Comparison of ENCODE assay signal across 8 cellular contexts in genomic region chr14:53306267-53306721, GRCh38.
DNase-seq lines count a peak whose midpoint lies in the region; ATAC-seq and TF ChIP-seq lines count a peak whose summit lies in the region.

No MANE protein-coding gene starts in this region.

- no peaks in the 10 kb centered on the region for H3K79me2 ChIP-seq in PC-3 (ENCODE audit: low read length)

- DNase-seq in DMS 273 treated with DMSO at 0.1 percent for 48 hours (lab: John Stamatoyannopoulos, UW) = peak; percentile 7
- DNase-seq in HT-29 (ENCODE audit: low spot score) = peak; percentile 45
- DNase-seq in PC-3 = peak; percentile 69
- DNase-seq in glomerular endothelial cell (ENCODE audit: extremely low read depth, low read depth, low spot score) = peak; percentile 10
- peak; percentile 68 to 86 (median 82) for DNase-seq in ovary
- no peak for DNase-seq in vagina (ENCODE audit: extremely low spot score in 2 of 2)

- H3K4me1 ChIP-seq in PC-3 (ENCODE audit: insufficient read depth, low read length) (peaks cover 8% of the 10 kb centered on the region; the same call in 1 of the 2 replicates), ovary (ENCODE audit: insufficient read depth) (peaks cover 15% of the 10 kb centered on the region), vagina (peaks cover 12% of the 10 kb centered on the region)

- no peaks in the 10 kb centered on the region for H3K36me3 ChIP-seq in PC-3 (ENCODE audit: low read depth, low read length)
- no peaks in the 10 kb centered on the region for H3K36me3 ChIP-seq in ovary
- no peaks in the 10 kb centered on the region for H3K36me3 ChIP-seq in vagina

- H3K4me3 ChIP-seq in PC-3 (ENCODE audit: low read length) (peak overlapping the region; percentile 86), ovary (peak overlapping the region; percentile 21), vagina (peak overlapping the region; percentile 30 to 32)

- H3K4me2 ChIP-seq in PC-3 (ENCODE audit: low read length) = peak overlapping the region; percentile 92

- H3F3A ChIP-seq in PC-3 (ENCODE audit: low read length, unreplicated experiment) = no peaks in the 10 kb centered on the region

- H3K9me3 ChIP-seq in PC-3 (ENCODE audit: low read length) (0 out of 2 replicates have a peak, but pooled peaks cover 4% of the 10 kb centered on the region), ovary (no peaks in the 10 kb centered on the region), vagina (no peaks in the 10 kb centered on the region)

- H3K4me1 Mint-ChIP-seq in activated naive CD8-positive, alpha-beta T cell (ENCODE audit: low read depth) = peaks cover 6% of the 10 kb centered on the region

- H3K36me3 Mint-ChIP-seq in activated naive CD8-positive, alpha-beta T cell = peaks cover 6% of the 10 kb centered on the region

- H3K27me3 ChIP-seq in PC-3 (ENCODE audit: low read length) (no peaks in the 10 kb centered on the region), ovary (no peaks in the 10 kb centered on the region), vagina (no peaks in the 10 kb centered on the region)

- H3K4me3 Mint-ChIP-seq in activated naive CD8-positive, alpha-beta T cell = peak overlapping the region; percentile 62

- no peak overlapping the region for H3K27ac Mint-ChIP-seq in activated naive CD8-positive, alpha-beta T cell

- ATAC-seq in PC-3 = peak; percentile 88
- no peak for ATAC-seq in HG02885 (IDR thresholded peaks at IDR 0.05; ENCODE audit: poor library complexity, unreplicated experiment)

- CTCF ChIA-PET in PC-3 (lab: Charles Lee) = interaction anchor here (0.5 to 2.8 kb wide), 19 partner anchors 10 to 1160 kb away, joined by 3 to 16 read pairs (median 4); no protein-coding TSS in a partner anchor

- H2AFZ ChIP-seq in PC-3 (ENCODE audit: low read length) = peak overlapping the region; percentile 95

- TF ChIP-seq POLR2A in ovary (IDR thresholded peaks at IDR 0.05) (no peak), vagina (IDR thresholded peaks at IDR 0.05) (no peak)

- no peaks in the 10 kb centered on the region for H4K20me1 ChIP-seq in PC-3 (ENCODE audit: low read length)

- peak overlapping the region; percentile 51 for H3K9ac ChIP-seq in PC-3 (ENCODE audit: low read length)

- TF ChIP-seq CTCF in PC-3 (conservative IDR thresholded peaks at IDR 0.05; ENCODE audit: low read depth, low read length) (peak; percentile 94), ovary (IDR thresholded peaks at IDR 0.05) (peak; percentile 63 to 80 (median 70)), vagina (IDR thresholded peaks at IDR 0.05) (peak; percentile 51 to 83 (median 74))

- intact Hi-C loops in PC-3 (cut with micrococcal nuclease) (loop anchor here (1.0 to 10.0 kb wide), 10 partner anchors 19 to 834 kb away; partner anchors contain the start of genes GPR137C and TXNDC16), ovary (cut with DNase I) (loop anchor here in 1 of 4 donors (10.0 kb wide), 1 partner anchor 341 kb away; no protein-coding TSS in a partner anchor), vagina (cut with DNase I) (no loop called here)

- POLR2A ChIA-PET in PC-3 (lab: Charles Lee; ENCODE audit: unreplicated experiment) = interaction anchor here (0.6 kb wide), 1 partner anchor 21 kb away, joined by 6 read pairs; no protein-coding TSS in a partner anchor

- H3K27ac ChIP-seq in PC-3 (ENCODE audit: low read length) (no peak overlapping the region), ovary (peak overlapping the region in 1 of 2 donors; percentile 36), vagina (peak overlapping the region; percentile 74)

- no peak for TF ChIP-seq EP300 in ovary (IDR thresholded peaks at IDR 0.05)

- no TSS peak for BruUV-seq in PC-3 (replicated peaks; lab: Mats Ljungman, UMichigan)

- 0 to 1% (median 0%) methylated on average over 11 of the region's 11 CpGs for WGBS in ovary, 3 donors

- no peaks in the 10 kb centered on the region for H3K27me3 Mint-ChIP-seq in activated naive CD8-positive, alpha-beta T cell

- no peaks in the 10 kb centered on the region for H3K9me2 ChIP-seq in PC-3 (replicated peaks; ENCODE audit: low read length)

- peaks cover 2% of the 10 kb centered on the region for H3K9me3 Mint-ChIP-seq in activated naive CD8-positive, alpha-beta T cell (ENCODE audit: low read depth)

Comparison
In these comparisons a context has a peak if more than half of its experiments do, and no peak if none do; other contexts are left out.
1. DNase-seq: peak in DMS 273 treated with DMSO at 0.1 percent for 48 hours (single experiment), HT-29 (single experiment), PC-3 (single experiment), glomerular endothelial cell (single experiment) and ovary (5 of 5); none in vagina (0 of 2).
2. H3K4me3 ChIP-seq: peak in every context shown above with its lines; median percentile 86 in PC-3; 31 in vagina; 21 in ovary.
3. Peak in every context shown above with its lines, with median percentiles within 50 percentile points of each other: CTCF ChIP-seq.